8 cellular contexts compared by ENCODE assay signal in the genomic region with DNA sequence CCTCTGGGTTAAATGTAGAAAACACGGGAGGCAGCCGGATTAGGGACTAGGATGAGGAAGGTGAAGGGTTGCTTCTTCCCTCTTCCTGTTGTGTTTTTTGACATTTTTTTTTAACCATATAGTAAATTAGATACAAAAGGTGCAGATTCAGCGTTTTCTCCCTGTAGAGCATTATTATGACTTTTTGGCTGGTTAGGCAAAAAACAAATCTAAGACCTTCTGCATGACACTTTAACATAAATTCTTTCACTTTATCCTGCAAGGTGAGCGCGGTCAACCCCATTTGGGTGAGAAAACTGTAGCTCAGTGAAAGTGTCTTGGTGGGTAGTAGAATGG. TPM values are rescaled to one million over a fixed set of nuclear protein-coding genes. Genes with fewer than 3 reads are reported as not detected.
DNase-seq lines count a peak whose midpoint lies in the region; ATAC-seq and TF ChIP-seq lines count a peak whose summit lies in the region.

No MANE protein-coding gene starts in this region.

- H3K4me2 ChIP-seq in GM23338: peak overlapping the region; percentile 97

- TF ChIP-seq CTCF in GM23338 (conservative IDR thresholded peaks at IDR 0.05; ENCODE audit: low read depth in 2 of 2) (no peak), glutamatergic neuron (IDR thresholded peaks at IDR 0.05; ENCODE audit: partially characterized antibody, unreplicated experiment) (no peak), retinal pigment epithelial cell (conservative IDR thresholded peaks at IDR 0.05; ENCODE audit: low read depth, low read length) (no peak), brain microvascular endothelial cell (IDR thresholded peaks at IDR 0.05; ENCODE audit: low read depth, low read length, missing control alignments) (no peak)

- ATAC-seq in GM23338: no peak
- no peak for ATAC-seq in GM19467 (IDR thresholded peaks at IDR 0.05; ENCODE audit: unreplicated experiment)

- H3K9me3 Mint-ChIP-seq in GM23338 (no peaks in the 10 kb centered on the region), glutamatergic neuron (ENCODE audit: unreplicated experiment) (peaks cover 8% of the 10 kb centered on the region)

- H3K36me3 ChIP-seq in GM23338 (ENCODE audit: insufficient read depth) (no peaks in the 10 kb centered on the region), SK-N-MC (ENCODE audit: insufficient read depth, low read length) (no peaks in the 10 kb centered on the region), brain microvascular endothelial cell (replicated peaks) (no peaks in the 10 kb centered on the region)

- no peak for DNase-seq in GM23338 (ENCODE audit: low spot score)
- no peak for DNase-seq in SK-N-MC (ENCODE audit: low read depth, low spot score)
- DNase-seq in glutamatergic neuron: no peak
- DNase-seq in retinal pigment epithelial cell (ENCODE audit: low read depth): no peak
- DNase-seq in NK-92 treated with Interleukin-12 subunit alpha and Interleukin-12 subunit beta, amount 100 ng/mL, for 24 hours (lab: John Stamatoyannopoulos, UW): no peak
- no peak for DNase-seq in amniotic stem cell (lab: John Stamatoyannopoulos, UW)
- no peak for DNase-seq in brain microvascular endothelial cell

- H2AFZ ChIP-seq in GM23338: no peak overlapping the region

- H3K9me2 ChIP-seq in GM23338 (ENCODE audit: insufficient read depth): no peaks in the 10 kb centered on the region; the same call in 1 of the 2 replicates

- H3K4me1 Mint-ChIP-seq in GM23338: peaks cover 41% of the 10 kb centered on the region
- H3K4me1 Mint-ChIP-seq in glutamatergic neuron (ENCODE audit: low read depth, unreplicated experiment): no peaks in the 10 kb centered on the region

- H3K9ac ChIP-seq in SK-N-MC (ENCODE audit: insufficient read length): peak overlapping the region; percentile 33

- no peaks in the 10 kb centered on the region for H4K20me1 ChIP-seq in GM23338 (replicated peaks; ENCODE audit: insufficient read depth)

- H3K4me3 ChIP-seq in GM23338 (peak overlapping the region; percentile 78), SK-N-MC (peak overlapping the region; percentile 94), retinal pigment epithelial cell (ENCODE audit: low read length) (peak overlapping the region; percentile 36), brain microvascular endothelial cell (ENCODE audit: low read depth, low read length) (no peak overlapping the region)

- H3F3A ChIP-seq in GM23338 (replicated peaks; ENCODE audit: low read depth): no peaks in the 10 kb centered on the region

- in situ Hi-C loops in brain microvascular endothelial cell (cut with HindIII; ENCODE audit: low pct_ligation_motif_present, low sequenced_read_pairs): no loop called here

- peaks cover 19% of the 10 kb centered on the region for H3K27me3 ChIP-seq in GM23338 (ENCODE audit: insufficient read depth)
- peaks cover 40% of the 10 kb centered on the region for H3K27me3 ChIP-seq in brain microvascular endothelial cell (replicated peaks)

- H3K27ac ChIP-seq in GM23338 (ENCODE audit: low read depth) (no peak overlapping the region), SK-N-MC (no peak overlapping the region), brain microvascular endothelial cell (no peak overlapping the region)

- H3K4me3 Mint-ChIP-seq in GM23338 (peak overlapping the region; percentile 86), glutamatergic neuron (ENCODE audit: unreplicated experiment) (peak overlapping the region; percentile 90)

- H3K27me3 Mint-ChIP-seq in GM23338 (ENCODE audit: insufficient read depth, low read depth, poor library complexity): peaks cover 21% of the 10 kb centered on the region
- H3K27me3 Mint-ChIP-seq in glutamatergic neuron (ENCODE audit: unreplicated experiment): peaks cover 11% of the 10 kb centered on the region

- H3K36me3 Mint-ChIP-seq in GM23338 (ENCODE audit: low read depth): no peaks in the 10 kb centered on the region; the same call in 2 of the 3 replicates
- H3K36me3 Mint-ChIP-seq in glutamatergic neuron (ENCODE audit: unreplicated experiment): no peaks in the 10 kb centered on the region

- H3K79me2 ChIP-seq in GM23338 (replicated peaks; ENCODE audit: insufficient read depth): peaks cover 29% of the 10 kb centered on the region

- no peaks in the 10 kb centered on the region for H3K9me3 ChIP-seq in SK-N-MC (ENCODE audit: low read depth, low read length)

- H3K4me1 ChIP-seq in GM23338 (ENCODE audit: insufficient read depth): peaks cover 29% of the 10 kb centered on the region

- H3K27ac Mint-ChIP-seq in GM23338: no peak overlapping the region
- H3K27ac Mint-ChIP-seq in glutamatergic neuron (ENCODE audit: unreplicated experiment): no peak overlapping the region

TF ChIP-seq in GM23338, 12 proteins besides CTCF, POLR2A, EP300 and RAD21:
- TF ChIP-seq JUNB (IDR thresholded peaks at IDR 0.05; ENCODE audit: unreplicated experiment): no peak
TF ChIP-seq in GM23338: peak in this region for 0.

RNA-seq across cellular contexts. Expression of a gene that starts 1.3 kb away (rescaled TPM):
- 30.9 and 37.6 TPM in 2 replicates for total RNA-seq in GM23338 (2014; rRNA removed; shearing (Covaris generic))
- polyA plus RNA-seq in GM23338 (2016; fragmentation: Nextera tagmentation; extraction: Ambion mirVana): 10.5 and 12.1 TPM in 2 replicates
- 4.1 TPM for total RNA-seq in glutamatergic neuron (ENCODE audit: unreplicated experiment)
